In the genomic region with DNA sequence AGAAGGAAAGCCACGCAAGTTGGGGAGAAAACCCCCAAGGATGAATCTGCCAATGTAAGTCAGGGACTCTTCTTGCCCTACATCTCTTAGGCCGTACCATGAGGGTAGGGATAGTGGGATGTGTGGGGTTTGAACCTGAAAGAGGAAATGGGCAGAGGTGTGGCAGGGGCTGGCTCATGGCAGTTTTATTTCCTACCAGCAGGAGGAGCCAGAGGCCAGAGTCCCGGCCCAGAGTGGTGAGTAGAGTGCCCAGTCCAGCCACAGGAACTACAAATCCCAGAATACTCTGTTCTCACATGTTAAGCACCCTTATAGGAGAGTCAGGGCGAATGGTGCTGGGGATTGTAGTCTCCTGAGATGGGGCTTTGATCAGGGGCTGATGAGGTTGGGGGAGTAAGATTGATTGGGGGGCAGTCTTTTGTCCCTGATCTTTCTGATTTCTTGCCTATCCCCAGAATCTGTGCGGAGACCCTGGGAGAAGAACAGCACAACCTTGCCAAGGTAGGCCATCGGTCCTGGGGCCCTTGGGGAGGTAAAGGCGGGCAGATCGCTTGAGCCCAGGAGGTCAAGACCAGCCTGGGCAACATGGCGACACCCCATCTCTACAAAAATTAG, we compare ENCODE assay signal across 1 cellular context.
A peak's percentile ranks its signal among the peaks of the same experiment; 100 is the strongest.
TF ChIP-seq lines count a peak whose summit lies in the region.

No MANE protein-coding gene starts in this region.

TF ChIP-seq in neural cell, 6 proteins besides CTCF, POLR2A, EP300 and RAD21 (continued from another document):
- no peak for TF ChIP-seq MXI1 (conservative IDR thresholded peaks at IDR 0.05; ENCODE audit: poor library complexity, severe bottlenecking)
- TF ChIP-seq EZH2 (IDR thresholded peaks at IDR 0.05; ENCODE audit: borderline replicate concordance, insufficient read depth, low read length, poor library complexity, severe bottlenecking): no peak
- no peak for TF ChIP-seq TAF1 (IDR thresholded peaks at IDR 0.05; ENCODE audit: low read depth)
- TF ChIP-seq SMC3 (conservative IDR thresholded peaks at IDR 0.05; ENCODE audit: poor library complexity): peak; percentile 75
- TF ChIP-seq, protein P1, sequence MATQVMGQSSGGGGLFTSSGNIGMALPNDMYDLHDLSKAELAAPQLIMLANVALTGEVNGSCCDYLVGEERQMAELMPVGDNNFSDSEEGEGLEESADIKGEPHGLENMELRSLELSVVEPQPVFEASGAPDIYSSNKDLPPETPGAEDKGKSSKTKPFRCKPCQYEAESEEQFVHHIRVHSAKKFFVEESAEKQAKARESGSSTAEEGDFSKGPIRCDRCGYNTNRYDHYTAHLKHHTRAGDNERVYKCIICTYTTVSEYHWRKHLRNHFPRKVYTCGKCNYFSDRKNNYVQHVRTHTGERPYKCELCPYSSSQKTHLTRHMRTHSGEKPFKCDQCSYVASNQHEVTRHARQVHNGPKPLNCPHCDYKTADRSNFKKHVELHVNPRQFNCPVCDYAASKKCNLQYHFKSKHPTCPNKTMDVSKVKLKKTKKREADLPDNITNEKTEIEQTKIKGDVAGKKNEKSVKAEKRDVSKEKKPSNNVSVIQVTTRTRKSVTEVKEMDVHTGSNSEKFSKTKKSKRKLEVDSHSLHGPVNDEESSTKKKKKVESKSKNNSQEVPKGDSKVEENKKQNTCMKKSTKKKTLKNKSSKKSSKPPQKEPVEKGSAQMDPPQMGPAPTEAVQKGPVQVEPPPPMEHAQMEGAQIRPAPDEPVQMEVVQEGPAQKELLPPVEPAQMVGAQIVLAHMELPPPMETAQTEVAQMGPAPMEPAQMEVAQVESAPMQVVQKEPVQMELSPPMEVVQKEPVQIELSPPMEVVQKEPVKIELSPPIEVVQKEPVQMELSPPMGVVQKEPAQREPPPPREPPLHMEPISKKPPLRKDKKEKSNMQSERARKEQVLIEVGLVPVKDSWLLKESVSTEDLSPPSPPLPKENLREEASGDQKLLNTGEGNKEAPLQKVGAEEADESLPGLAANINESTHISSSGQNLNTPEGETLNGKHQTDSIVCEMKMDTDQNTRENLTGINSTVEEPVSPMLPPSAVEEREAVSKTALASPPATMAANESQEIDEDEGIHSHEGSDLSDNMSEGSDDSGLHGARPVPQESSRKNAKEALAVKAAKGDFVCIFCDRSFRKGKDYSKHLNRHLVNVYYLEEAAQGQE (IDR thresholded peaks at IDR 0.05; ENCODE audit: borderline replicate concordance): no peak
